In the genomic region with DNA sequence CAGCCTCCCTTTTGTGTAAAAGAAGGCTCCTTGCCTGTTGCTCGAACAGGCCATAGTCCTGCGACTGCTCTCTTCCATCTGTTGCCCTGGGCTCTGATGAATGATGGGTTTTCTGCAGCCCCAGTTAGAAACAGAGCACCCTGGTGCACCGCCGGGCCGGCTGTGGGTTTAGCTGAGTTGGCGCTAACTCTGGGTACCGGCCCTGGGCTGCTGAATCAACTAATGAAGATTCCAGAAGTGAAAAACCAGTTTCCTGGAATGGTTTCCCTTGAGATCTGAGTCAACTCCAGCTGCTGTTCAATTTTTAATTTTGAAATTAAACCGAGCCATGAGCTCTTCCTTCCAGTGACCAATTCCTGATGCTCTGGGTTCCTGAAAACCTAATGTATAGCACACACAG, we compare ENCODE assay signal across 15 cellular contexts. TPM values are rescaled to one million over a fixed set of nuclear protein-coding genes. Genes with fewer than 3 reads are reported as not detected.
DNase-seq lines count a peak whose midpoint lies in the region; ATAC-seq and TF ChIP-seq lines count a peak whose summit lies in the region.
"Had no signal": no experiment of that assay in that cellular context is flagged by ENCODE, and none has a peak within 500 bp of the region (broad histone marks: within the 10 kb centered on the region; RNA-seq: fewer than 3 reads in every experiment).

No MANE protein-coding gene starts in this region.

- H3F3A ChIP-seq in neural progenitor cell (ENCODE audit: low read depth), result no peaks in the 10 kb centered on the region

- no peak overlapping the region for H3K4me3 Mint-ChIP-seq in neural progenitor cell
- H3K4me3 Mint-ChIP-seq: H9; stimulated activated naive B cell treated with anti-CD40 and anti-IgM and Interleukin-4, amounts not matched to agents 10 μg/mL and 1 μg/mL and 100 μg/mL, for 72 hours had no signal

- H3K27ac ChIP-seq in fibroblast of lung (ENCODE audit: insufficient read depth, low read length) (peak overlapping the region; percentile 92), neural progenitor cell (no peak overlapping the region), tibial artery (peak overlapping the region; percentile 75 to 81)
- H3K27ac ChIP-seq: cardiac muscle cell, epithelial cell of prostate had no signal

- peaks cover 6% of the 10 kb centered on the region for H3K27me3 Mint-ChIP-seq in neural progenitor cell (ENCODE audit: insufficient read depth, low read depth)

- no peaks in the 10 kb centered on the region for H3K27me3 ChIP-seq in fibroblast of lung (ENCODE audit: control insufficient read depth, insufficient read depth, low read length)
- H3K27me3 ChIP-seq in neural progenitor cell, result no peaks in the 10 kb centered on the region
- H3K27me3 ChIP-seq in tibial artery, result no peaks in the 10 kb centered on the region
- H3K27me3 ChIP-seq: cardiac muscle cell had no signal

- H3K27ac Mint-ChIP-seq in neural progenitor cell, result no peak overlapping the region
- H3K27ac Mint-ChIP-seq: H9; stimulated activated naive B cell treated with anti-CD40 and anti-IgM and Interleukin-4, amounts not matched to agents 10 μg/mL and 1 μg/mL and 100 μg/mL, for 72 hours had no signal

- H3K36me3 Mint-ChIP-seq in neural progenitor cell, result no peaks in the 10 kb centered on the region
- H3K36me3 Mint-ChIP-seq: stimulated activated naive B cell treated with anti-CD40 and anti-IgM and Interleukin-4, amounts not matched to agents 10 μg/mL and 1 μg/mL and 100 μg/mL, for 72 hours had no signal

- no peaks in the 10 kb centered on the region for H4K20me1 ChIP-seq in fibroblast of lung (ENCODE audit: control insufficient read depth, extremely low read depth, insufficient read depth, low read length)
- no peaks in the 10 kb centered on the region for H4K20me1 ChIP-seq in neural progenitor cell (ENCODE audit: low read depth)

- ATAC-seq in HG02759 (IDR thresholded peaks at IDR 0.05; ENCODE audit: unreplicated experiment) (no peak), GM18511 (IDR thresholded peaks at IDR 0.05; ENCODE audit: unreplicated experiment) (no peak)
- ATAC-seq in activated CD4-positive, CD25-positive, alpha-beta regulatory T cell treated with anti-CD3 and anti-CD28 coated beads, Interleukin-2, amount 50 U/mL, for 24 hours, result no peak
- ATAC-seq: stimulated activated naive B cell treated with anti-CD40 and anti-IgM and Interleukin-4, amounts not matched to agents 10 μg/mL and 1 μg/mL and 100 μg/mL, for 72 hours had no signal

- H3K9ac ChIP-seq in fibroblast of lung (ENCODE audit: insufficient read depth, low read length) (peak overlapping the region; percentile 36), neural progenitor cell (no peak overlapping the region)

- peaks cover 100% of the 10 kb centered on the region for H3K79me2 ChIP-seq in fibroblast of lung (ENCODE audit: control insufficient read depth, insufficient read depth, low read length)
- no peaks in the 10 kb centered on the region for H3K79me2 ChIP-seq in neural progenitor cell (ENCODE audit: low read depth)

- H3K4me2 ChIP-seq in fibroblast of lung (ENCODE audit: extremely low read depth, insufficient read depth, low read length), result peak overlapping the region; percentile 91
- H3K4me2 ChIP-seq in neural progenitor cell, result no peak overlapping the region

- peaks cover 8% of the 10 kb centered on the region for H3K4me1 Mint-ChIP-seq in neural progenitor cell
- H3K4me1 Mint-ChIP-seq: stimulated activated naive B cell treated with anti-CD40 and anti-IgM and Interleukin-4, amounts not matched to agents 10 μg/mL and 1 μg/mL and 100 μg/mL, for 72 hours had no signal

- intact Hi-C loops in tibial artery (cut with DNase I; ENCODE audit: low total_unique reads), result no loop called here

- no peak overlapping the region for H2AFZ ChIP-seq in fibroblast of lung (ENCODE audit: low read length)
- peak overlapping the region; percentile 43 for H2AFZ ChIP-seq in neural progenitor cell (replicated peaks)

- no peaks in the 10 kb centered on the region for H3K9me3 Mint-ChIP-seq in neural progenitor cell
- H3K9me3 Mint-ChIP-seq: H9; stimulated activated naive B cell treated with anti-CD40 and anti-IgM and Interleukin-4, amounts not matched to agents 10 μg/mL and 1 μg/mL and 100 μg/mL, for 72 hours had no signal

- DNase-seq in LHCN-M2 (ENCODE audit: low read depth), result peak; percentile 89
- DNase-seq in fibroblast of lung (ENCODE audit: low read depth in 2 of 2), result peak; percentile 69 to 76
- no peak for DNase-seq in neural progenitor cell (ENCODE audit: low spot score)
- peak in 1 of 2 donors; percentile 73 for DNase-seq in tibial artery
- no peak for DNase-seq in medulla oblongata (ENCODE audit: extremely low spot score)
- DNase-seq: H9; islet precursor cell; NCI-H2029; NK-92 treated with Interleukin-12 subunit alpha and Interleukin-12 subunit beta, amount 100 ng/mL, for 24 hours; stimulated activated naive B cell treated with anti-CD40 and anti-IgM and Interleukin-4, amounts not matched to agents 10 μg/mL and 1 μg/mL and 100 μg/mL, for 72 hours had no signal

- no peak for TF ChIP-seq CTCF in fibroblast of lung (conservative IDR thresholded peaks at IDR 0.05 in 1 of 2, IDR thresholded peaks at IDR 0.05 in 1 of 2; ENCODE audit: low read depth in 1 of 2, low read length in 2 of 2)
- no peak for TF ChIP-seq CTCF in neural progenitor cell (IDR thresholded peaks at IDR 0.05)
- TF ChIP-seq CTCF in tibial artery (IDR thresholded peaks at IDR 0.05), result no peak

- H3K36me3 ChIP-seq in fibroblast of lung (ENCODE audit: control insufficient read depth, insufficient read depth, low read length) (peaks cover 6% of the 10 kb centered on the region), neural progenitor cell (no peaks in the 10 kb centered on the region), tibial artery (no peaks in the 10 kb centered on the region)
- H3K36me3 ChIP-seq: cardiac muscle cell had no signal

- H3K4me1 ChIP-seq in fibroblast of lung (ENCODE audit: control insufficient read depth, extremely low read depth, insufficient read depth, low read length) (peaks cover 25% of the 10 kb centered on the region), neural progenitor cell (no peaks in the 10 kb centered on the region), tibial artery (peaks cover 0 to 66% (median 26%) of the 10 kb centered on the region in 4 donors)

- H3K4me3 ChIP-seq in fibroblast of lung (replicated peaks in 1 of 4; ENCODE audit: control extremely low read depth in 1 of 4, insufficient read depth in 1 of 4, low read depth in 3 of 4, low read length in 4 of 4) (peak overlapping the region; percentile 20 to 90 (median 56)), neural progenitor cell (no peak overlapping the region), tibial artery (peak overlapping the region; percentile 2 to 23)
- H3K4me3 ChIP-seq: cardiac muscle cell had no signal

- no peaks in the 10 kb centered on the region for H3K9me3 ChIP-seq in fibroblast of lung (ENCODE audit: control insufficient read depth, insufficient read depth, low read depth, low read length)
- no peaks in the 10 kb centered on the region for H3K9me3 ChIP-seq in neural progenitor cell (ENCODE audit: low read depth)
- H3K9me3 ChIP-seq in tibial artery, result no peaks in the 10 kb centered on the region

RNA-seq across cellular contexts. Expression of gene COL6A3, which starts 5.7 kb away (rescaled TPM):
- total RNA-seq in LHCN-M2 (2014; rRNA removed), result 5.2 and 9.2 TPM in 2 replicates
- 2.5 TPM for polyA plus RNA-seq in LHCN-M2 (2012)
- total RNA-seq in fibroblast of lung, result 1,525 and 1,534 TPM in 2 replicates
- 286 and 316 TPM in 2 replicates for polyA plus RNA-seq in fibroblast of lung
- 564 and 770 TPM in 2 replicates for polyA plus RNA-seq in fibroblast of lung (2012)
- 1,049 and 1,080 TPM in 2 replicates for polyA minus RNA-seq in fibroblast of lung (ENCODE audit: low replicate concordance)
- total RNA-seq in neural progenitor cell (ENCODE audit: low replicate concordance), result 0.41 and 0.50 TPM in 2 replicates

Comparison
In these comparisons a context has a peak if more than half of its experiments do, and no peak if none do; other contexts are left out.
1. DNase-seq: peak in LHCN-M2 (single experiment) and fibroblast of lung (2 of 2); none in neural progenitor cell (single experiment) and medulla oblongata (single experiment).
2. RNA of gene COL6A3, which starts 5.7 kb away (total RNA-seq): 1,525 to 1,534 TPM in fibroblast of lung; 5.2 to 9.2 TPM in LHCN-M2 and 0.41 to 0.50 TPM in neural progenitor cell; every median in the first group is over 100 times any median in the second.